In genomic region chr3:104810896-104811295, GRCh38 we compare ENCODE assay signal across 18 cellular contexts.
DNase-seq lines count a peak whose midpoint lies in the region; ATAC-seq, FAIRE-seq and TF ChIP-seq lines count a peak whose summit lies in the region.
"Had no signal": no experiment of that assay in that cellular context is flagged by ENCODE, and none has a peak within 500 bp of the region (broad histone marks: within the 10 kb centered on the region; RNA-seq: fewer than 3 reads in every experiment).

No MANE protein-coding gene starts in this region.

- DNase-seq in NCI-H1105 (lab: John Stamatoyannopoulos, UW) (peak; percentile 18), NCI-H2081 treated with DMSO at 0.1 percent for 48 hours (lab: John Stamatoyannopoulos, UW) (peak; percentile 75), NCI-H774 (lab: John Stamatoyannopoulos, UW) (peak; percentile 33), pancreas (peak in 4 of 6 donors; percentile 21 to 38 (median 34))
- no peak for DNase-seq in stimulated activated naive CD4-positive, alpha-beta T cell treated with Interleukin-2 at 50 U/mL for 16 hours (lab: John Stamatoyannopoulos, UW)
- no peak for DNase-seq in stimulated activated CD4-positive, alpha-beta T cell treated with anti-CD3 and anti-CD28 coated beads, Interleukin-4, amount 100 ng/mL, for 1 hour
- DNase-seq: CD4-positive, CD25-positive, alpha-beta regulatory T cell; DND-41; NCI-H187; NCI-H2227 treated with DMSO at 0.1 percent for 48 hours; NCI-H526; PC-3; SW 1271 had no signal

- H3K4me3 ChIP-seq in pancreas: no peak overlapping the region
- H3K4me3 ChIP-seq: HAP-1, SJSA1 had no signal

- no peak overlapping the region for H3K27ac ChIP-seq in pancreas
- H3K27ac ChIP-seq: RWPE1, SJSA1 had no signal

- 33 to 38% methylated on average over 1 of the region's 1 CpG for WGBS in pancreas, 2 donors

- intact Hi-C loops in pancreas (cut with DNase I): no loop called here

- TF ChIP-seq CTCF in pancreas (IDR thresholded peaks at IDR 0.05): no peak

- ATAC-seq in pancreas (peak; percentile 71 to 98 (median 88)), GM21390 (IDR thresholded peaks at IDR 0.05; ENCODE audit: unreplicated experiment) (no peak)
- ATAC-seq: PC-3 had no signal

- no peaks in the 10 kb centered on the region for H3K27me3 ChIP-seq in pancreas
- H3K27me3 ChIP-seq: SJSA1 had no signal

- no peaks in the 10 kb centered on the region for H3K36me3 ChIP-seq in pancreas
- H3K36me3 ChIP-seq: HAP-1, SJSA1 had no signal

- FAIRE-seq in pancreas (lab: Jason Lieb, UNC): no peak
- FAIRE-seq: G401.6 had no signal

- peaks cover 0 to 4% (median 0%) of the 10 kb centered on the region in 3 donors for H3K4me1 ChIP-seq in pancreas
- H3K4me1 ChIP-seq: HAP-1, SJSA1 had no signal

- H3K9me3 ChIP-seq in pancreas: no peaks in the 10 kb centered on the region
- H3K9me3 ChIP-seq: HAP-1, SJSA1 had no signal

Comparison
In these comparisons a context has a peak if more than half of its experiments do, and no peak if none do; other contexts are left out.
1. DNase-seq: peak in NCI-H1105 (single experiment), NCI-H2081 treated with DMSO at 0.1 percent for 48 hours (single experiment), NCI-H774 (single experiment) and pancreas (4 of 6); none in stimulated activated naive CD4-positive, alpha-beta T cell treated with Interleukin-2 at 50 U/mL for 16 hours (single experiment) and stimulated activated CD4-positive, alpha-beta T cell treated with anti-CD3 and anti-CD28 coated beads, Interleukin-4, amount 100 ng/mL, for 1 hour (single experiment).